Comparison of ENCODE assay signal across 26 cellular contexts in the genomic region with DNA sequence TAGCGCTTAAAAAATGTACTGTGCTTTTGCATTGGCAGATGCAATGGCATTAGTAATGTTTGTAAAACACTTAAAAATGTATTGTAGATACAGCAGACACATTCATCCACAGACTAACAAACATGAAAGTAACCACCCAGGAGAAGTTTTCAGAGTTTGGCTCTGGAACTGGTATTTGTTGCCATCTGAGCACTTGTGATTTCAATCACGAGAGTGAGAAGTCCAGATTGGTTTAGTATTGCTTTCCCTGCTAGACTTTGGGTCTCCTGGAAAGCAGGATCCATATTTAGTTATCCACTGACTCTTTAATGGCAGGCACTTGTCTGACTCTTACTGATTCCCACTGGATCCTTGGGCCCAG. TPM values are rescaled to one million over a fixed set of nuclear protein-coding genes. Genes with fewer than 3 reads are reported as not detected.
DNase-seq lines count a peak whose midpoint lies in the region; ATAC-seq and TF ChIP-seq lines count a peak whose summit lies in the region.
"Had no signal": no experiment of that assay in that cellular context is flagged by ENCODE, and none has a peak within 500 bp of the region (broad histone marks: within the 10 kb centered on the region; RNA-seq: fewer than 3 reads in every experiment).

No MANE protein-coding gene starts in this region.

- intact Hi-C loops in tibial artery (cut with DNase I; ENCODE audit: low total_unique reads): no loop called here

- H2AFZ ChIP-seq in fibroblast of lung (ENCODE audit: low read length): no peak overlapping the region

- H3K27me3 Mint-ChIP-seq in osteocyte (ENCODE audit: unreplicated experiment): no peaks in the 10 kb centered on the region
- H3K27me3 Mint-ChIP-seq: dendritic cell treated with granulocyte-macrophage colony-stimulating factor and Interleukin-4, amounts not matched to agents 40 ng/mL and 50 ng/mL, for 4 days had no signal

- H3K36me3 Mint-ChIP-seq in osteocyte (ENCODE audit: unreplicated experiment): peaks cover 4% of the 10 kb centered on the region
- H3K36me3 Mint-ChIP-seq: WTC11 had no signal

- no peak overlapping the region for H3K4me3 Mint-ChIP-seq in osteocyte (ENCODE audit: unreplicated experiment)
- H3K4me3 Mint-ChIP-seq: activated CD8-positive, alpha-beta T cell treated with anti-CD3 and anti-CD28 coated beads for 36 hours; activated naive CD8-positive, alpha-beta T cell treated with anti-CD3 and anti-CD28 coated beads, Interleukin-2, amount 50 U/mL, for 24 hours; CD4-positive, alpha-beta T cell; dendritic cell treated with granulocyte-macrophage colony-stimulating factor and Interleukin-4, amounts not matched to agents 40 ng/mL and 50 ng/mL, for 4 days; WTC11 had no signal

- H3K27ac ChIP-seq in VCaP: peak overlapping the region; percentile 96
- peak overlapping the region; percentile 10 for H3K27ac ChIP-seq in fibroblast of lung (ENCODE audit: insufficient read depth, low read length)
- H3K27ac ChIP-seq in tibial artery: peak overlapping the region; percentile 40 to 41
- H3K27ac ChIP-seq: foreskin keratinocyte, RWPE1 had no signal

- peak overlapping the region; percentile 43 for H3K27ac Mint-ChIP-seq in osteocyte (ENCODE audit: unreplicated experiment)
- H3K27ac Mint-ChIP-seq: activated CD8-positive, alpha-beta T cell treated with anti-CD3 and anti-CD28 coated beads for 36 hours; activated naive CD8-positive, alpha-beta T cell treated with anti-CD3 and anti-CD28 coated beads, Interleukin-2, amount 50 U/mL, for 24 hours; CD4-positive, alpha-beta T cell; dendritic cell treated with granulocyte-macrophage colony-stimulating factor and Interleukin-4, amounts not matched to agents 40 ng/mL and 50 ng/mL, for 4 days; WTC11 had no signal

- H3K4me2 ChIP-seq in fibroblast of lung (ENCODE audit: extremely low read depth, insufficient read depth, low read length): no peak overlapping the region

- H3K36me3 ChIP-seq in fibroblast of lung (ENCODE audit: control insufficient read depth, insufficient read depth, low read length): no peaks in the 10 kb centered on the region
- no peaks in the 10 kb centered on the region for H3K36me3 ChIP-seq in tibial artery

- ATAC-seq in GM18498 (IDR thresholded peaks at IDR 0.05; ENCODE audit: unreplicated experiment): no peak
- no peak for ATAC-seq in GM21723 (IDR thresholded peaks at IDR 0.05; ENCODE audit: unreplicated experiment)
- no peak for ATAC-seq in HG02885 (IDR thresholded peaks at IDR 0.05; ENCODE audit: poor library complexity, unreplicated experiment)
- ATAC-seq: activated CD8-positive, alpha-beta T cell treated with anti-CD3 and anti-CD28 coated beads for 36 hours; activated naive CD8-positive, alpha-beta T cell treated with anti-CD3 and anti-CD28 coated beads, Interleukin-2, amount 50 U/mL, for 24 hours; foreskin keratinocyte; SK-N-SH treated with all-trans-retinoic acid at 6 μM for 48 hours had no signal

- H3K79me2 ChIP-seq in fibroblast of lung (ENCODE audit: control insufficient read depth, insufficient read depth, low read length): peaks cover 74% of the 10 kb centered on the region

- H3K27me3 ChIP-seq in fibroblast of lung (ENCODE audit: control insufficient read depth, insufficient read depth, low read length) (no peaks in the 10 kb centered on the region), tibial artery (no peaks in the 10 kb centered on the region)
- H3K27me3 ChIP-seq: foreskin keratinocyte had no signal

- H3K9me3 Mint-ChIP-seq in osteocyte (ENCODE audit: unreplicated experiment): no peaks in the 10 kb centered on the region
- H3K9me3 Mint-ChIP-seq: activated CD8-positive, alpha-beta T cell treated with anti-CD3 and anti-CD28 coated beads for 36 hours; activated naive CD8-positive, alpha-beta T cell treated with anti-CD3 and anti-CD28 coated beads, Interleukin-2, amount 50 U/mL, for 24 hours; CD4-positive, alpha-beta T cell; dendritic cell treated with granulocyte-macrophage colony-stimulating factor and Interleukin-4, amounts not matched to agents 40 ng/mL and 50 ng/mL, for 4 days; WTC11 had no signal

- peaks cover 4% of the 10 kb centered on the region for H3K4me1 ChIP-seq in fibroblast of lung (ENCODE audit: control insufficient read depth, extremely low read depth, insufficient read depth, low read length)
- peaks cover 0 to 68% (median 13%) of the 10 kb centered on the region in 4 donors for H3K4me1 ChIP-seq in tibial artery
- H3K4me1 ChIP-seq: foreskin keratinocyte had no signal

- H3K9me3 ChIP-seq in fibroblast of lung (ENCODE audit: control insufficient read depth, insufficient read depth, low read depth, low read length) (no peaks in the 10 kb centered on the region), tibial artery (no peaks in the 10 kb centered on the region)

- no peak for TF ChIP-seq CTCF in VCaP (conservative IDR thresholded peaks at IDR 0.05)
- TF ChIP-seq CTCF in fibroblast of lung (conservative IDR thresholded peaks at IDR 0.05 in 1 of 2, IDR thresholded peaks at IDR 0.05 in 1 of 2; ENCODE audit: low read depth in 1 of 2, low read length in 2 of 2): no peak
- TF ChIP-seq CTCF in osteocyte (IDR thresholded peaks at IDR 0.05): no peak
- TF ChIP-seq CTCF in tibial artery (IDR thresholded peaks at IDR 0.05): no peak

- H3K4me3 ChIP-seq in fibroblast of lung (replicated peaks in 1 of 4; ENCODE audit: control extremely low read depth in 1 of 4, insufficient read depth in 1 of 4, low read depth in 3 of 4, low read length in 4 of 4): no peak overlapping the region
- no peak overlapping the region for H3K4me3 ChIP-seq in tibial artery
- H3K4me3 ChIP-seq: lung had no signal

- peaks cover 60% of the 10 kb centered on the region for H3K4me1 Mint-ChIP-seq in osteocyte (ENCODE audit: unreplicated experiment)
- H3K4me1 Mint-ChIP-seq: activated naive CD8-positive, alpha-beta T cell treated with anti-CD3 and anti-CD28 coated beads, Interleukin-2, amount 50 U/mL, for 24 hours had no signal

- H4K20me1 ChIP-seq in fibroblast of lung (ENCODE audit: control insufficient read depth, extremely low read depth, insufficient read depth, low read length): no peaks in the 10 kb centered on the region

- DNase-seq in fibroblast of lung (ENCODE audit: low read depth in 2 of 2) (no peak), osteocyte (ENCODE audit: extremely low spot score, unreplicated experiment) (no peak), tibial artery (no peak)
- DNase-seq in activated CD8-positive, alpha-beta memory T cell treated with anti-CD3 and anti-CD28 coated beads, Interleukin-2, amount 50 U/mL, for 4 hours: no peak
- DNase-seq: activated CD8-positive, alpha-beta T cell treated with anti-CD3 and anti-CD28 coated beads for 36 hours; activated gamma-delta T cell; activated naive CD8-positive, alpha-beta T cell treated with anti-CD3 and anti-CD28 coated beads, Interleukin-2, amount 50 U/mL, for 24 hours; CD4-positive, alpha-beta T cell; foreskin keratinocyte; HCEC 1CT; islet precursor cell; KG1; MV-4-11; NCI-H1694; NCI-H2171 treated with DMSO at 0.1 percent for 48 hours; NCI-H526 treated with DMSO at 0.1 percent for 48 hours; stimulated activated CD4-positive, alpha-beta T cell treated with anti-CD3 and anti-CD28 coated beads, Interleukin-15, amount 100 ng/mL, for 24 hours had no signal

- no peak overlapping the region for H3K9ac ChIP-seq in fibroblast of lung (ENCODE audit: insufficient read depth, low read length)

RNA-seq across cellular contexts. Expression of a gene that starts 13.2 kb away (rescaled TPM):
- total RNA-seq in fibroblast of lung (50.6 and 52.8 TPM in 2 replicates), osteocyte (69.0 and 74.3 TPM in 2 replicates)
- 22.4 and 28.8 TPM in 2 replicates for polyA plus RNA-seq in fibroblast of lung
- 17.7 and 28.3 TPM in 2 replicates for polyA plus RNA-seq in fibroblast of lung (2012)
- polyA minus RNA-seq in fibroblast of lung (ENCODE audit: low replicate concordance): 11.6 and 20.5 TPM in 2 replicates
- total RNA-seq: activated CD8-positive, alpha-beta T cell treated with anti-CD3 and anti-CD28 coated beads for 36 hours had no signal

Comparison
In these comparisons a context has a peak if more than half of its experiments do, and no peak if none do; other contexts are left out.
1. H3K27ac ChIP-seq: peak in every context shown above with its lines; median percentile 96 in VCaP; 40 in tibial artery; 10 in fibroblast of lung.